ENCODE assay signal across 20 cellular contexts in the genomic region with DNA sequence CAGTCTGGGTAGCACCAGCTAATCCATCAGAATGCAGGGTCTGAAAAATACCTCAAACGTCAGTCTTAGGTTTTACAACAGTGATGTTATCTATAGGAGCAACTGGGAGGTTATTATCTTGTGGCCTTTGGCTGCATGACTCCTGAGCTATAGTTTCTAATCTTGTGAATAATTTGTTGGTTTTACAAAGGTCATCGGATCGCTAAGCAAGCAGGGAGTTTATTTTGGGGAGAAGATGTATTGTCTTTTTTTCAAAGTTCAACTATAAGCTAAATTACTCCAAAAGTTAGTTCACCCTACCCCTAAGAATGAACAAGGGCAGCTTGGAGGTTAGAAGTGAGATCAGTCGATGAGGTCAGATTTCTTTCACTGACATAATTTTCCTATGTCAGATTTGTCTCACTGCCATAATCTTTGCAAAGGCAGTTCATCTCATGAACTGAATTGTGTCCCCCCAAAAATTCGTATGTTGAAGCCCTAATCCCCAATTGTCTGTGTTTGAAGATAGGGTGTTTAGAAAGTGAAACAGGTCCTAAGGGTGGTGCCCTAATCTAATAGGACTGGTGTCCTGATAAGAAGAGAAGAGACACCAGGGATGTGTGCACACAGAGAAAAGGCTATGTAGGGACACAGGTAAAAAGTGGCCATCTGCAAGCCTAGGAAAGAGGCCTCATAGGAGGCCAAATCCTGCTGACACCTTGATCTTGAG.
"Had no signal": no experiment of that assay in that cellular context is flagged by ENCODE, and none has a peak within 500 bp of the region (broad histone marks: within the 10 kb centered on the region; RNA-seq: fewer than 3 reads in every experiment).

No MANE protein-coding gene starts in this region.

- H3K27ac ChIP-seq: epithelial cell of prostate, heart right ventricle, lower lobe of right lung, ovary, psoas muscle, right atrium auricular region had no signal

- H3K27me3 ChIP-seq: heart right ventricle, ovary, right atrium auricular region had no signal

- H3K4me3 ChIP-seq: heart right ventricle, lower lobe of right lung, ovary, psoas muscle, right atrium auricular region had no signal

- H3K4me1 ChIP-seq: heart right ventricle, lower lobe of right lung, psoas muscle, right atrium auricular region had no signal

- H3K36me3 ChIP-seq: heart right ventricle, lower lobe of right lung, ovary, right atrium auricular region had no signal

- ATAC-seq: activated T-cell treated with anti-CD3 and anti-CD28 coated beads, Interleukin-2, amount 50 U/mL, for 4 hours; heart right ventricle; left lobe of liver; lower lobe of right lung; naive thymus-derived CD8-positive, alpha-beta T cell; psoas muscle; stimulated activated naive CD8-positive, alpha-beta T cell treated with anti-CD3 and anti-CD28 coated beads, Interleukin-15, Interleukin-2, amounts not matched to agents 100 U/mL and 50 U/mL, for 24 hours; T-cell; WTC11 had no signal

- DNase-seq: activated CD4-positive, alpha-beta T cell treated with anti-CD3 and anti-CD28 coated beads, Interleukin-2, amount 50 U/mL, for 48 hours; activated CD8-positive, alpha-beta memory T cell treated with anti-CD3 and anti-CD28 coated beads, Interleukin-2, amount 50 U/mL, for 48 hours; activated naive CD4-positive, alpha-beta T cell; activated naive CD8-positive, alpha-beta T cell treated with anti-CD3 and anti-CD28 coated beads for 36 hours; activated T-cell treated with anti-CD3 and anti-CD28 coated beads, Interleukin-2, amount 50 U/mL, for 4 hours; cortex of kidney; foreskin fibroblast; heart right ventricle; kidney; lower lobe of right lung; naive thymus-derived CD8-positive, alpha-beta T cell; ovary; psoas muscle; stimulated activated CD4-positive, alpha-beta T cell treated with anti-CD3 and anti-CD28 coated beads, Interleukin-4, amount 100 ng/mL, for 24 hours; stimulated activated naive CD8-positive, alpha-beta T cell treated with anti-CD3 and anti-CD28 coated beads, Interleukin-15, Interleukin-2, amounts not matched to agents 100 U/mL and 50 U/mL, for 24 hours; T-cell had no signal

- H3K9me3 ChIP-seq: ovary, psoas muscle had no signal
